8 cellular contexts compared by ENCODE assay signal in genomic region chr13:113726106-113726821, GRCh38. TPM values are rescaled to one million over a fixed set of nuclear protein-coding genes. Genes with fewer than 3 reads are reported as not detected.
A peak's percentile ranks its signal among the peaks of the same experiment; 100 is the strongest.
DNase-seq lines count a peak whose midpoint lies in the region; ATAC-seq, FAIRE-seq and TF ChIP-seq lines count a peak whose summit lies in the region.
"Not testable (repeated sequence)": the region's sequence is repeated elsewhere in the genome, so short reads cannot be mapped to it uniquely, and the experiment has no call there.

No MANE protein-coding gene starts in this region.

- not testable (repeated sequence) for H4K20me1 ChIP-seq in GM12878 (ENCODE audit: control insufficient read depth, insufficient read depth)

- TF ChIP-seq RAD21 in GM12878 (IDR thresholded peaks at IDR 0.05; ENCODE audit: insufficient read depth, low read depth, low read length): not testable (repeated sequence)

- ATAC-seq in GM12878: not testable (repeated sequence)

- H2AFZ ChIP-seq in GM12878 (ENCODE audit: control insufficient read depth, low read depth, low read length): peak overlapping the region; percentile 60

- H3K27ac ChIP-seq in GM12878 (ENCODE audit: control insufficient read depth, insufficient read depth): not testable (repeated sequence)

- not testable (repeated sequence) for H3K4me1 Mint-ChIP-seq in activated CD4-positive, alpha-beta memory T cell treated with anti-CD3 and anti-CD28 coated beads, Interleukin-2, amount 10 ng/mL, durations not matched to agents 7 days and 5 days; mesothelial cell of epicardium; type B pancreatic cell (ENCODE audit: unreplicated experiment)

- not testable (repeated sequence) for H3K9ac ChIP-seq in GM12878 (ENCODE audit: control insufficient read depth, insufficient read depth, low read length)

- not testable (repeated sequence) for H3K9me3 Mint-ChIP-seq in activated CD4-positive, alpha-beta memory T cell treated with anti-CD3 and anti-CD28 coated beads, Interleukin-2, amount 10 ng/mL, durations not matched to agents 7 days and 5 days; mesothelial cell of epicardium; type B pancreatic cell

- BruUV-seq in GM12878 (replicated peaks; lab: Mats Ljungman, UMichigan): not testable (repeated sequence)

- in situ Hi-C loops in GM12878 (cut with MboI): not testable (repeated sequence)

- H3K9me3 ChIP-seq in GM12878 (replicated peaks; ENCODE audit: control insufficient read depth, insufficient read depth, low read length): not testable (repeated sequence)

- POLR2A ChIA-PET in activated CD4-positive, alpha-beta memory T cell treated with anti-CD3 and anti-CD28 coated beads, Interleukin-2, amount 10 ng/mL, durations not matched to agents 7 days and 5 days (lab: Charles Lee); GM12878 (lab: Charles Lee): not testable (repeated sequence)

- H3K27me3 ChIP-seq in GM12878 (replicated peaks in 1 of 2; ENCODE audit: control insufficient read depth in 2 of 2, insufficient read depth in 2 of 2, low read length in 1 of 2): not testable (repeated sequence)

- peaks cover 21% of the 10 kb centered on the region for H3K27me3 Mint-ChIP-seq in activated CD4-positive, alpha-beta memory T cell treated with anti-CD3 and anti-CD28 coated beads, Interleukin-2, amount 10 ng/mL, durations not matched to agents 7 days and 5 days
- peaks cover 14% of the 10 kb centered on the region for H3K27me3 Mint-ChIP-seq in mesothelial cell of epicardium (ENCODE audit: low read depth)
- not testable (repeated sequence) for H3K27me3 Mint-ChIP-seq in type B pancreatic cell

- SMC1A ChIA-PET in GM12878 (lab: Charles Lee; ENCODE audit: uncharacterized antibody, unreplicated experiment): not testable (repeated sequence)

- H3K4me3 Mint-ChIP-seq in activated CD4-positive, alpha-beta memory T cell treated with anti-CD3 and anti-CD28 coated beads, Interleukin-2, amount 10 ng/mL, durations not matched to agents 7 days and 5 days: not testable (repeated sequence)
- H3K4me3 Mint-ChIP-seq in mesothelial cell of epicardium: peak overlapping the region; percentile 60
- peak overlapping the region; percentile 65 for H3K4me3 Mint-ChIP-seq in type B pancreatic cell

- TF ChIP-seq EP300 in GM12878 (IDR thresholded peaks at IDR 0.05; ENCODE audit: borderline replicate concordance in 1 of 2, control insufficient read depth in 1 of 2, low read depth in 2 of 2, low read length in 2 of 2): not testable (repeated sequence)

- DNase-seq in DMS79 treated with DMSO at 0.1 percent for 48 hours (lab: John Stamatoyannopoulos, UW) (peak; percentile 83), NCI-H526 treated with DMSO at 0.1 percent for 48 hours (lab: John Stamatoyannopoulos, UW) (peak; percentile 41), head of caudate nucleus (peak in 23 of 42 donors; percentile 28 to 74 (median 52)), mesothelial cell of epicardium (ENCODE audit: low spot score in 2 of 2, unreplicated experiment in 2 of 2) (peak in 1 of 2 experiments; percentile 23)
- peak; percentile 42 for DNase-seq in activated CD4-positive, alpha-beta memory T cell treated with anti-CD3 and anti-CD28 coated beads, Interleukin-2, amount 10 ng/mL, durations not matched to agents 7 days and 5 days
- not testable (repeated sequence) for DNase-seq in GM12878 (ENCODE audit: low read depth, low spot score); retinal pigment epithelial cell (ENCODE audit: low read depth); type B pancreatic cell (ENCODE audit: extremely low spot score, unreplicated experiment)

- H3K79me2 ChIP-seq in GM12878 (ENCODE audit: control insufficient read depth, insufficient read depth, low read length): not testable (repeated sequence)

- intact Hi-C loops in GM12878 (cut with micrococcal nuclease; ENCODE audit: unreplicated experiment); head of caudate nucleus (cut with DNase I): not testable (repeated sequence)

- H3K4me2 ChIP-seq in GM12878 (ENCODE audit: control insufficient read depth, insufficient read depth): peak overlapping the region; percentile 81

- 72% methylated on average over 14 of the region's 54 CpGs for WGBS in GM12878 (ENCODE audit: insufficient coverage, insufficient replicate concordance, low lambda C conversion rate, missing lambda C conversion rate)

- H3K4me3 ChIP-seq in GM12878 (0 out of 2 replicates have a peak overlapping the region, but pooled peaks have one; percentile 16), retinal pigment epithelial cell (ENCODE audit: low read length) (peak overlapping the region; percentile 38)

- TF ChIP-seq POLR2A in GM12878 (IDR thresholded peaks at IDR 0.05; ENCODE audit: low read depth, low read length): not testable (repeated sequence)

- H3K36me3 Mint-ChIP-seq in activated CD4-positive, alpha-beta memory T cell treated with anti-CD3 and anti-CD28 coated beads, Interleukin-2, amount 10 ng/mL, durations not matched to agents 7 days and 5 days (ENCODE audit: low read depth); mesothelial cell of epicardium; type B pancreatic cell: not testable (repeated sequence)

- H3K36me3 ChIP-seq in GM12878 (ENCODE audit: control insufficient read depth in 2 of 2, insufficient read depth in 2 of 2, low read length in 1 of 2): not testable (repeated sequence)

- H3K4me1 ChIP-seq in GM12878 (ENCODE audit: control insufficient read depth, insufficient read depth, low read length): not testable (repeated sequence)

- CTCF ChIA-PET in activated CD4-positive, alpha-beta memory T cell treated with anti-CD3 and anti-CD28 coated beads, Interleukin-2, amount 10 ng/mL, durations not matched to agents 7 days and 5 days (lab: Charles Lee); GM12878 (lab: Yijun Ruan, JAX): not testable (repeated sequence)

- TF ChIP-seq CTCF in GM12878 (IDR thresholded peaks at IDR 0.05 in 2 of 3, conservative IDR thresholded peaks at IDR 0.05 in 1 of 3; ENCODE audit: control insufficient read depth in 2 of 3, extremely low read depth in 1 of 3, insufficient read depth in 1 of 3, low read depth in 3 of 3, low read length in 3 of 3); mesothelial cell of epicardium (IDR thresholded peaks at IDR 0.05; ENCODE audit: unreplicated experiment); retinal pigment epithelial cell (conservative IDR thresholded peaks at IDR 0.05; ENCODE audit: low read depth, low read length); type B pancreatic cell (conservative IDR thresholded peaks at IDR 0.05): not testable (repeated sequence)

- H3K27ac Mint-ChIP-seq in activated CD4-positive, alpha-beta memory T cell treated with anti-CD3 and anti-CD28 coated beads, Interleukin-2, amount 10 ng/mL, durations not matched to agents 7 days and 5 days; type B pancreatic cell: not testable (repeated sequence)
- peak overlapping the region; percentile 79 for H3K27ac Mint-ChIP-seq in mesothelial cell of epicardium

- not testable (repeated sequence) for FAIRE-seq in GM12878 (lab: Jason Lieb, UNC)

- RAD21 ChIA-PET in GM12878 (lab: Charles Lee; ENCODE audit: unreplicated experiment): not testable (repeated sequence)

RNA-seq across cellular contexts. Expression of gene TMEM255B, which starts 32.8 kb away (rescaled TPM):
- under 1 TPM; 0.63 to 0.91 TPM for total RNA-seq in activated CD4-positive, alpha-beta memory T cell treated with anti-CD3 and anti-CD28 coated beads, Interleukin-2, amount 10 ng/mL, durations not matched to agents 7 days and 5 days
- 0.95 and 1.4 TPM in 2 replicates for total RNA-seq in GM12878 (2013; cell fraction: nucleolus; rRNA removed)
- total RNA-seq in GM12878 (2014; rRNA removed) (0.06 and 0.22 TPM in 2 replicates), GM12878 (2014; rRNA removed; fragmentation: Illumina TruSeq; extraction: Trizol) (0.13 and 0.18 TPM in 2 replicates), GM12878 (2021) (0.43 and 0.62 TPM in 2 replicates), mesothelial cell of epicardium (1.1 to 1.7 TPM (median 1.6 TPM) in 3 replicates), type B pancreatic cell (ENCODE audit: low replicate concordance) (0.92 and 1.9 TPM in 2 replicates)
- polyA plus RNA-seq in GM12878 (2011; ENCODE audit: low read depth): 0.04 TPM
- polyA plus RNA-seq in GM12878 (2011; rRNA removed) (0.04 and 0.05 TPM in 2 replicates), GM12878 (2014; fragmentation: Illumina TruSeq; extraction: Trizol) (0.05 and 0.15 TPM in 2 replicates), GM12878 (2014; fragmentation: Nextera tagmentation; extraction: Ambion mirVana) (not detected), GM12878 (2014; rRNA removed) (0.23 and 0.27 TPM in 2 replicates), GM12878 (2016; fragmentation: Nextera tagmentation; extraction: Ambion mirVana) (under 1 TPM in 1 of 2 experiments, not detected in 1; 0.04 TPM)
- 0.03 TPM in 2 replicates for polyA plus RNA-seq in GM12878 (2011; cell fraction: cytosol; rRNA removed)
- polyA plus RNA-seq in GM12878 (2011; cell fraction: nucleus; rRNA removed): 0.19 and 0.29 TPM in 2 replicates
- 0.57 and 0.81 TPM in 2 replicates for polyA plus RNA-seq in GM12878 (2012)
- polyA minus RNA-seq in GM12878 (2011; rRNA and poly(A)+ RNA removed): not detected in 2 replicates
- not detected in 2 replicates for polyA minus RNA-seq in GM12878 (2011; cell fraction: cytosol; rRNA and poly(A)+ RNA removed)
- polyA minus RNA-seq in GM12878 (2011; cell fraction: nucleus; rRNA and poly(A)+ RNA removed): 0.24 and 0.38 TPM in 2 replicates

RNA-seq across cellular contexts. Expression of gene GRK1, which starts 59.2 kb away (rescaled TPM):
- total RNA-seq in activated CD4-positive, alpha-beta memory T cell treated with anti-CD3 and anti-CD28 coated beads, Interleukin-2, amount 10 ng/mL, durations not matched to agents 7 days and 5 days: not detected
- 0.08 TPM in 1 of 2 replicates, not detected in the other for total RNA-seq in GM12878 (2013; cell fraction: nucleolus; rRNA removed)
- total RNA-seq in GM12878 (2014; rRNA removed) (under 0.01 TPM in 1 of 2 replicates, not detected in the other), GM12878 (2014; rRNA removed; fragmentation: Illumina TruSeq; extraction: Trizol) (not detected in 2 replicates), GM12878 (2021) (not detected in 2 replicates), mesothelial cell of epicardium (0.20 to 0.41 TPM (median 0.34 TPM) in 3 replicates), type B pancreatic cell (ENCODE audit: low replicate concordance) (0.24 and 0.85 TPM in 2 replicates)
- not detected for polyA plus RNA-seq in GM12878 (2011; ENCODE audit: low read depth)
- polyA plus RNA-seq in GM12878 (2011; rRNA removed) (not detected in 2 replicates), GM12878 (2014; fragmentation: Illumina TruSeq; extraction: Trizol) (not detected in 2 replicates), GM12878 (2014; fragmentation: Nextera tagmentation; extraction: Ambion mirVana) (not detected), GM12878 (2014; rRNA removed) (0.04 TPM in 1 of 2 replicates, not detected in the other), GM12878 (2016; fragmentation: Nextera tagmentation; extraction: Ambion mirVana) (not detected)
- polyA plus RNA-seq in GM12878 (2011; cell fraction: cytosol; rRNA removed): not detected in 2 replicates
- 0.03 and 0.04 TPM in 2 replicates for polyA plus RNA-seq in GM12878 (2011; cell fraction: nucleus; rRNA removed)
- 0.05 and 0.08 TPM in 2 replicates for polyA plus RNA-seq in GM12878 (2012)
- not detected in 2 replicates for polyA minus RNA-seq in GM12878 (2011; rRNA and poly(A)+ RNA removed)
- not detected in 2 replicates for polyA minus RNA-seq in GM12878 (2011; cell fraction: cytosol; rRNA and poly(A)+ RNA removed)
- under 0.01 and 0.19 TPM in 2 replicates for polyA minus RNA-seq in GM12878 (2011; cell fraction: nucleus; rRNA and poly(A)+ RNA removed)
